20 cellular contexts compared by ENCODE assay signal in genomic region chr6:164337925-164338381, GRCh38.
"Had no signal": no experiment of that assay in that cellular context is flagged by ENCODE, and none has a peak within 500 bp of the region (broad histone marks: within the 10 kb centered on the region; RNA-seq: fewer than 3 reads in every experiment).

No MANE protein-coding gene starts in this region.

- ATAC-seq: Panc1 had no signal

- H3K9ac ChIP-seq: SK-N-SH had no signal

- H3K27ac ChIP-seq: HL-60, RWPE1 had no signal

- H3K9me3 ChIP-seq: SK-N-SH had no signal

- H3K4me2 ChIP-seq: SK-N-SH had no signal

- FAIRE-seq: HTR-8/SVneo had no signal

- DNase-seq: KBM-7, MV-4-11, NCI-H1048, NCI-H1105 treated with DMSO at 0.1 percent for 48 hours, NCI-H1417 treated with DMSO at 0.1 percent for 48 hours, NCI-H146, NCI-H1694 treated with DMSO at 0.1 percent for 48 hours, NCI-H1930, NCI-H2081, NCI-H2107, NCI-H2227 treated with DMSO at 0.1 percent for 48 hours, NCI-H524, NCI-H526 treated with DMSO at 0.1 percent for 48 hours, NCI-H748 treated with DMSO at 0.1 percent for 48 hours, SHP77, SK-N-SH had no signal

- H3K9me2 ChIP-seq: SK-N-SH had no signal
